Comparison of ENCODE assay signal across 19 cellular contexts in the genomic region with DNA sequence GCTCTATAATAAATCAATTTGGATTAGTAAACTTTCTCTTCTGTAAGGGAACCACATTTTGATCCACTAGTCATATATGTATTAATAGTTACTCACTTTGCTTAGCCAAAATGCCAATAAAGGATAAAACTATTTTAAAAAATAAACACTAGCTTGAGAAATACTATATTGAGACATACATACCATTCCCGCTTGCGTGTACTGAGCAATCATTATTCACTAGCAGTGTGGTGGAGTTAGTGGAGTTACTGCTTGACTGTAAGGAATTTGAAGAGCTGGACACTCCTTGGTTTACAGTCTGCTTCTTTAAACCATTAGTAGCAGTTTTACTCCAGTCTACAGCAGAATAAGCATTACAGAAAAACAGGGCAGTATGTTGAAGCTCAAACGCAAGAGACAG. TPM values are rescaled to one million over a fixed set of nuclear protein-coding genes. Genes with fewer than 3 reads are reported as not detected.
A peak's percentile ranks its signal among the peaks of the same experiment; 100 is the strongest.
DNase-seq lines count a peak whose midpoint lies in the region; ATAC-seq and TF ChIP-seq lines count a peak whose summit lies in the region.
"Had no signal": no experiment of that assay in that cellular context is flagged by ENCODE, and none has a peak within 500 bp of the region (broad histone marks: within the 10 kb centered on the region; RNA-seq: fewer than 3 reads in every experiment).

No MANE protein-coding gene starts in this region.

- H3K4me3 Mint-ChIP-seq in Calu3 (ENCODE audit: low read depth, unreplicated experiment) = peak overlapping the region; percentile 40
- no peak overlapping the region for H3K4me3 Mint-ChIP-seq in naive thymus-derived CD8-positive, alpha-beta T cell
- H3K4me3 Mint-ChIP-seq: activated naive CD8-positive, alpha-beta T cell; CD4-positive, CD25-positive, alpha-beta regulatory T cell had no signal

- no peak for TF ChIP-seq POLR2A in testis (IDR thresholded peaks at IDR 0.05)
- no peak for TF ChIP-seq POLR2A in GM18505 (IDR thresholded peaks at IDR 0.05; ENCODE audit: borderline replicate concordance, extremely low read depth, insufficient read depth, insufficient read length)

- peaks cover 10% of the 10 kb centered on the region for H3K36me3 Mint-ChIP-seq in Calu3 (ENCODE audit: insufficient read depth, unreplicated experiment)
- H3K36me3 Mint-ChIP-seq in naive thymus-derived CD8-positive, alpha-beta T cell = no peaks in the 10 kb centered on the region
- H3K36me3 Mint-ChIP-seq: activated naive CD8-positive, alpha-beta T cell; CD4-positive, CD25-positive, alpha-beta regulatory T cell had no signal

- no peak overlapping the region for H2AK5ac ChIP-seq in trophoblast cell (ENCODE audit: low read length)

- H3K9ac ChIP-seq in fibroblast of lung (ENCODE audit: insufficient read depth, low read length) = no peak overlapping the region
- no peak overlapping the region for H3K9ac ChIP-seq in trophoblast cell (ENCODE audit: low read length)

- no peak for TF ChIP-seq CTCF in Calu3 (IDR thresholded peaks at IDR 0.05; ENCODE audit: unreplicated experiment)
- TF ChIP-seq CTCF in fibroblast of lung (conservative IDR thresholded peaks at IDR 0.05 in 1 of 2, IDR thresholded peaks at IDR 0.05 in 1 of 2; ENCODE audit: low read depth in 1 of 2, low read length in 2 of 2) = no peak
- TF ChIP-seq CTCF in testis (IDR thresholded peaks at IDR 0.05) = no peak

- CTCF ChIA-PET in Calu3 (lab: Charles Lee) = interaction anchor here (1.2 to 1.5 kb wide), 2 partner anchors 10 to 14 kb away, joined by 3 to 6 read pairs; no protein-coding TSS in a partner anchor

- no peak overlapping the region for H4K8ac ChIP-seq in trophoblast cell (ENCODE audit: low read depth, low read length)

- no peaks in the 10 kb centered on the region for H3K27me3 Mint-ChIP-seq in Calu3 (ENCODE audit: unreplicated experiment)
- no peaks in the 10 kb centered on the region for H3K27me3 Mint-ChIP-seq in naive thymus-derived CD8-positive, alpha-beta T cell
- H3K27me3 Mint-ChIP-seq: activated naive CD8-positive, alpha-beta T cell; CD4-positive, CD25-positive, alpha-beta regulatory T cell had no signal

- peaks cover 3% of the 10 kb centered on the region for H3K79me1 ChIP-seq in trophoblast cell (ENCODE audit: low read length)

- H3K27ac Mint-ChIP-seq in Calu3 (ENCODE audit: unreplicated experiment) = peak overlapping the region; percentile 81
- no peak overlapping the region for H3K27ac Mint-ChIP-seq in naive thymus-derived CD8-positive, alpha-beta T cell
- H3K27ac Mint-ChIP-seq: activated naive CD8-positive, alpha-beta T cell had no signal

- intact Hi-C loops in Calu3 (cut with micrococcal nuclease; ENCODE audit: unreplicated experiment) = no loop called here
- intact Hi-C loops in testis (cut with DNase I; ENCODE audit: low total_unique reads) = no loop called here

- no peak overlapping the region for H4K12ac ChIP-seq in trophoblast cell (ENCODE audit: low read depth, low read length)

- H3K4me2 ChIP-seq in fibroblast of lung (ENCODE audit: extremely low read depth, insufficient read depth, low read length) = peak overlapping the region; percentile 54
- peak overlapping the region; percentile 36 for H3K4me2 ChIP-seq in trophoblast cell (ENCODE audit: low read length)

- no peak for DNase-seq in Calu3
- peak; percentile 18 for DNase-seq in RPMI7951 (ENCODE audit: low read depth)
- DNase-seq in fibroblast of lung (ENCODE audit: low read depth in 2 of 2) = peak; percentile 86 to 88
- DNase-seq in trophoblast cell = peak; percentile 9 to 65
- no peak for DNase-seq in naive thymus-derived CD8-positive, alpha-beta T cell
- DNase-seq in testis = no peak
- no peak for DNase-seq in anterior cingulate cortex (lab: John Stamatoyannopoulos, UW)
- DNase-seq: activated CD8-positive, alpha-beta memory T cell treated with anti-CD3 and anti-CD28 coated beads, Interleukin-2, amount 50 U/mL, for 48 hours; CD4-positive, CD25-positive, alpha-beta regulatory T cell; GF-D8; head of caudate nucleus; lower lobe of right lung; NCI-H187 treated with DMSO at 0.1 percent for 48 hours; NCI-H748 treated with DMSO at 0.1 percent for 48 hours; nucleus accumbens; stimulated activated CD4-positive, alpha-beta T cell treated with anti-CD3 and anti-CD28 coated beads, Interleukin-2, amount 100 ng/mL, for 24 hours had no signal

- H3K4me1 Mint-ChIP-seq in Calu3 (ENCODE audit: low read depth, unreplicated experiment) = peaks cover 28% of the 10 kb centered on the region
- H3K4me1 Mint-ChIP-seq in naive thymus-derived CD8-positive, alpha-beta T cell = no peaks in the 10 kb centered on the region
- H3K4me1 Mint-ChIP-seq: CD4-positive, CD25-positive, alpha-beta regulatory T cell had no signal

- H2AFZ ChIP-seq in fibroblast of lung (ENCODE audit: low read length) (no peak overlapping the region), trophoblast cell (ENCODE audit: insufficient read depth, low read length, poor library complexity) (no peak overlapping the region)

- H3K4me1 ChIP-seq in fibroblast of lung (ENCODE audit: control insufficient read depth, extremely low read depth, insufficient read depth, low read length) (no peaks in the 10 kb centered on the region), trophoblast cell (ENCODE audit: control insufficient read depth in 1 of 2, insufficient read depth in 2 of 2, low read length in 2 of 2) (peaks cover 4% of the 10 kb centered on the region in 2 experiments), testis (no peaks in the 10 kb centered on the region)
- H3K4me1 ChIP-seq: lower lobe of right lung had no signal

- no peak for ATAC-seq in naive thymus-derived CD8-positive, alpha-beta T cell
- ATAC-seq in GM18505 (IDR thresholded peaks at IDR 0.05; ENCODE audit: unreplicated experiment) = no peak

- H3K9me3 Mint-ChIP-seq in Calu3 (ENCODE audit: low read depth, unreplicated experiment) = no peaks in the 10 kb centered on the region
- H3K9me3 Mint-ChIP-seq in naive thymus-derived CD8-positive, alpha-beta T cell = no peaks in the 10 kb centered on the region

- H3K36me3 ChIP-seq in fibroblast of lung (ENCODE audit: control insufficient read depth, insufficient read depth, low read length) (no peaks in the 10 kb centered on the region), trophoblast cell (ENCODE audit: control insufficient read depth in 1 of 2, insufficient read depth in 2 of 2, low read length in 2 of 2) (no peaks in the 10 kb centered on the region), testis (ENCODE audit: low read depth, missing control alignments) (no peaks in the 10 kb centered on the region)

- H3K4me3 ChIP-seq in fibroblast of lung (replicated peaks in 1 of 4; ENCODE audit: control extremely low read depth in 1 of 4, insufficient read depth in 1 of 4, low read depth in 3 of 4, low read length in 4 of 4) (peak overlapping the region in 1 of 4 experiments; percentile 32), trophoblast cell (ENCODE audit: low read depth, low read length) (no peak overlapping the region), testis (no peak overlapping the region)
- H3K4me3 ChIP-seq: lower lobe of right lung had no signal

- peak overlapping the region; percentile 56 for H2BK5ac ChIP-seq in trophoblast cell (ENCODE audit: low read depth, low read length, poor library complexity)

- no CpG with 5 or more reads among the region's 3 CpGs for WGBS in trophoblast cell (ENCODE audit: extremely low coverage, insufficient coverage, insufficient read length)
- 75 to 83% methylated on average over 3 of the region's 3 CpGs for WGBS in testis, 2 donors

- H3K23ac ChIP-seq in trophoblast cell (ENCODE audit: low read length) = no peak overlapping the region

- peak overlapping the region; percentile 66 for H2BK120ac ChIP-seq in trophoblast cell (ENCODE audit: insufficient read depth, low read length, poor library complexity)

- H3K18ac ChIP-seq in trophoblast cell (ENCODE audit: low read length) = no peak overlapping the region

- no peak overlapping the region for H4K91ac ChIP-seq in trophoblast cell (ENCODE audit: low read depth, low read length)

- no peaks in the 10 kb centered on the region for H3K27me3 ChIP-seq in fibroblast of lung (ENCODE audit: control insufficient read depth, insufficient read depth, low read length)
- no peaks in the 10 kb centered on the region for H3K27me3 ChIP-seq in trophoblast cell (ENCODE audit: insufficient read depth, low read length)
- no peaks in the 10 kb centered on the region for H3K27me3 ChIP-seq in testis

- H3K9me3 ChIP-seq in fibroblast of lung (ENCODE audit: control insufficient read depth, insufficient read depth, low read depth, low read length) (no peaks in the 10 kb centered on the region), trophoblast cell (ENCODE audit: insufficient read depth, low read depth, low read length) (no peaks in the 10 kb centered on the region), testis (no peaks in the 10 kb centered on the region)
- H3K9me3 ChIP-seq: lower lobe of right lung had no signal

- H3K79me2 ChIP-seq in fibroblast of lung (ENCODE audit: control insufficient read depth, insufficient read depth, low read length) = no peaks in the 10 kb centered on the region
- no peaks in the 10 kb centered on the region for H3K79me2 ChIP-seq in trophoblast cell (ENCODE audit: control insufficient read depth, insufficient read depth, low read length, poor library complexity)

- BruUV-seq in Calu3 (replicated peaks; lab: Mats Ljungman, UMichigan) = no TSS peak

- H4K20me1 ChIP-seq in fibroblast of lung (ENCODE audit: control insufficient read depth, extremely low read depth, insufficient read depth, low read length) = no peaks in the 10 kb centered on the region

- H2BK12ac ChIP-seq in trophoblast cell (ENCODE audit: low read length) = no peak overlapping the region

- H3K4ac ChIP-seq in trophoblast cell (ENCODE audit: low read depth, low read length) = no peak overlapping the region

- no peak overlapping the region for H3K14ac ChIP-seq in trophoblast cell (ENCODE audit: low read length)

- H3K27ac ChIP-seq in fibroblast of lung (ENCODE audit: insufficient read depth, low read length) = peak overlapping the region; percentile 77
- peak overlapping the region; percentile 65 for H3K27ac ChIP-seq in trophoblast cell (ENCODE audit: low read depth, low read length)
- H3K27ac ChIP-seq in testis = no peak overlapping the region
- H3K27ac ChIP-seq: lower lobe of right lung, VCaP had no signal

- POLR2A ChIA-PET in naive thymus-derived CD8-positive, alpha-beta T cell (lab: Charles Lee) = no interaction called here

RNA-seq across cellular contexts. Expression of a gene that starts 10.8 kb away (rescaled TPM):
- total RNA-seq in Calu3 (2022) (44.7 and 47.6 TPM in 2 replicates), fibroblast of lung (7.7 and 8.3 TPM in 2 replicates), testis (10 to 100 TPM; 89.9 to 95.7 TPM)
- 2.9 and 6.4 TPM in 2 replicates for total RNA-seq in RPMI7951 (2014; rRNA removed; shearing (Covaris generic))
- polyA plus RNA-seq in fibroblast of lung (6.1 and 7.9 TPM in 2 replicates), testis (ENCODE audit: insufficient read depth, low read depth, low replicate concordance) (42.4 TPM)
- 6.2 and 8.4 TPM in 2 replicates for polyA plus RNA-seq in fibroblast of lung (2012)
- 30.2 and 46.3 TPM in 2 replicates for polyA minus RNA-seq in fibroblast of lung (ENCODE audit: low replicate concordance)
- 12.9 and 14.4 TPM in 2 replicates for polyA plus RNA-seq in trophoblast cell (2013)
- 10 to 100 TPM; 45.7 to 53.0 TPM for total RNA-seq in naive thymus-derived CD8-positive, alpha-beta T cell
- 1 to 10 TPM; 6.5 to 9.2 (median 7.9) TPM for polyA plus RNA-seq in naive thymus-derived CD8-positive, alpha-beta T cell

Comparison
In these comparisons a context has a peak if more than half of its experiments do, and no peak if none do; other contexts are left out.
1. DNase-seq: peak in RPMI7951 (single experiment), fibroblast of lung (2 of 2) and trophoblast cell (2 of 2); none in Calu3 (single experiment), naive thymus-derived CD8-positive, alpha-beta T cell (0 of 10), testis (single experiment) and anterior cingulate cortex (0 of 58).
2. H3K27ac ChIP-seq: peak in fibroblast of lung (single experiment) and trophoblast cell (single experiment); none in testis (0 of 2).